Comparison of ENCODE assay signal across 8 cellular contexts in genomic region chr3:196624008-196624790, GRCh38. TPM values are rescaled to one million over a fixed set of nuclear protein-coding genes. Genes with fewer than 3 reads are reported as not detected.
DNase-seq lines count a peak whose midpoint lies in the region; ATAC-seq, FAIRE-seq and TF ChIP-seq lines count a peak whose summit lies in the region.

No MANE protein-coding gene starts in this region.

- H3K9ac ChIP-seq in GM12878 (ENCODE audit: control insufficient read depth, insufficient read depth, low read length) (peak overlapping the region; percentile 28; the same call in 1 of the 2 replicates), skeletal muscle tissue (ENCODE audit: low read depth in 1 of 3, low read length in 3 of 3) (no peak overlapping the region)

- H3K4me3 ChIP-seq in GM12878 (peak overlapping the region; percentile 23; the same call in 1 of the 2 replicates), skeletal muscle tissue (ENCODE audit: low read length in 3 of 3) (no peak overlapping the region), uterus (no peak overlapping the region), breast epithelium (no peak overlapping the region)

- SMC1A ChIA-PET in GM12878 (lab: Charles Lee; ENCODE audit: uncharacterized antibody, unreplicated experiment), result interaction anchor here (0.6 to 1.9 kb wide), 3 partner anchors 14 to 21 kb away, joined by 3 to 6 read pairs (median 5); no protein-coding TSS in a partner anchor

- H3K27ac ChIP-seq in GM12878 (ENCODE audit: control insufficient read depth, insufficient read depth) (peak overlapping the region; percentile 45), skeletal muscle tissue (ENCODE audit: low read depth, low read length) (peak overlapping the region; percentile 52), uterus (no peak overlapping the region), breast epithelium (peak overlapping the region in 1 of 2 donors; percentile 25)

- peak; percentile 76 for DNase-seq in Kasumi-1 (lab: John Stamatoyannopoulos, UW)
- DNase-seq in GM12878 (ENCODE audit: low read depth, low spot score), result no peak
- DNase-seq in uterus, result no peak
- DNase-seq in SHP77 treated with DMSO at 0.1 percent for 48 hours (lab: John Stamatoyannopoulos, UW), result no peak
- no peak for DNase-seq in breast epithelium (ENCODE audit: low spot score in 2 of 2)

- RAD21 ChIA-PET in GM12878 (lab: Charles Lee; ENCODE audit: unreplicated experiment), result no interaction called here

- TF ChIP-seq EP300 in GM12878 (IDR thresholded peaks at IDR 0.05; ENCODE audit: borderline replicate concordance in 1 of 2, control insufficient read depth in 1 of 2, low read depth in 2 of 2, low read length in 2 of 2), result peak; percentile 77 to 80

- no TSS peak for BruUV-seq in GM12878 (replicated peaks; lab: Mats Ljungman, UMichigan)

- CTCF ChIA-PET in GM12878 (lab: Yijun Ruan, JAX), result interaction anchor here (1.4 to 2.2 kb wide), 2 partner anchors 15 to 16 kb away, joined by 4 to 6 read pairs; partner anchors contain the start of gene NRROS

- POLR2A ChIA-PET in GM12878 (lab: Charles Lee), result interaction anchor here (0.6 to 1.2 kb wide), 2 partner anchors 14 to 18 kb away, joined by 3 to 6 read pairs; no protein-coding TSS in a partner anchor

- peak; percentile 90 for FAIRE-seq in GM12878 (lab: Jason Lieb, UNC)

- no peaks in the 10 kb centered on the region for H4K20me1 ChIP-seq in GM12878 (ENCODE audit: control insufficient read depth, insufficient read depth)

- no peaks in the 10 kb centered on the region for H3K27me3 ChIP-seq in GM12878 (replicated peaks in 1 of 2; ENCODE audit: control insufficient read depth in 2 of 2, insufficient read depth in 2 of 2, low read length in 1 of 2)
- H3K27me3 ChIP-seq in skeletal muscle tissue (ENCODE audit: control insufficient read depth in 3 of 3, insufficient read depth in 3 of 3, low read length in 3 of 3), result no peaks in the 10 kb centered on the region
- no peaks in the 10 kb centered on the region for H3K27me3 ChIP-seq in uterus
- H3K27me3 ChIP-seq in breast epithelium, result no peaks in the 10 kb centered on the region

- WGBS in GM12878 (ENCODE audit: insufficient coverage, insufficient replicate concordance, low lambda C conversion rate, missing lambda C conversion rate), result 23% methylated on average over 12 of the region's 12 CpGs

- H3K4me2 ChIP-seq in GM12878 (ENCODE audit: control insufficient read depth, insufficient read depth), result peak overlapping the region; percentile 70

- 0 out of 2 replicates have a peak, but pooled peaks have one; percentile 39 for TF ChIP-seq POLR2A in GM12878 (IDR thresholded peaks at IDR 0.05; ENCODE audit: low read depth, low read length)
- no peak for TF ChIP-seq POLR2A in uterus (IDR thresholded peaks at IDR 0.05)
- TF ChIP-seq POLR2A in breast epithelium (IDR thresholded peaks at IDR 0.05), result no peak

- H3K9me3 ChIP-seq in GM12878 (replicated peaks; ENCODE audit: control insufficient read depth, insufficient read depth, low read length), result no peaks in the 10 kb centered on the region
- no peaks in the 10 kb centered on the region for H3K9me3 ChIP-seq in skeletal muscle tissue (ENCODE audit: control insufficient read depth in 3 of 3, low read length in 3 of 3)
- H3K9me3 ChIP-seq in uterus, result no peaks in the 10 kb centered on the region
- no peaks in the 10 kb centered on the region for H3K9me3 ChIP-seq in breast epithelium

- TF ChIP-seq CTCF in GM12878 (IDR thresholded peaks at IDR 0.05 in 2 of 3, conservative IDR thresholded peaks at IDR 0.05 in 1 of 3; ENCODE audit: control insufficient read depth in 2 of 3, extremely low read depth in 1 of 3, insufficient read depth in 1 of 3, low read depth in 3 of 3, low read length in 3 of 3) (no peak), uterus (IDR thresholded peaks at IDR 0.05) (no peak), breast epithelium (IDR thresholded peaks at IDR 0.05) (no peak)

- peaks cover 24% of the 10 kb centered on the region for H3K4me1 ChIP-seq in GM12878 (ENCODE audit: control insufficient read depth, insufficient read depth, low read length)
- H3K4me1 ChIP-seq in skeletal muscle tissue (ENCODE audit: control insufficient read depth in 3 of 3, insufficient read depth in 3 of 3, low read length in 3 of 3), result peaks cover 3 to 5% (median 5%) of the 10 kb centered on the region in 3 donors
- no peaks in the 10 kb centered on the region for H3K4me1 ChIP-seq in uterus
- H3K4me1 ChIP-seq in breast epithelium, result no peaks in the 10 kb centered on the region

- no peak for TF ChIP-seq RAD21 in GM12878 (IDR thresholded peaks at IDR 0.05; ENCODE audit: insufficient read depth, low read depth, low read length)

- H3K36me3 ChIP-seq in GM12878 (ENCODE audit: control insufficient read depth in 2 of 2, insufficient read depth in 2 of 2, low read length in 1 of 2) (no peaks in the 10 kb centered on the region), skeletal muscle tissue (ENCODE audit: control insufficient read depth in 3 of 3, insufficient read depth in 3 of 3, low read length in 3 of 3) (no peaks in the 10 kb centered on the region), uterus (no peaks in the 10 kb centered on the region), breast epithelium (no peaks in the 10 kb centered on the region)

- in situ Hi-C loops in GM12878 (cut with MboI), result no loop called here

- no peaks in the 10 kb centered on the region for H3K79me2 ChIP-seq in GM12878 (ENCODE audit: control insufficient read depth, insufficient read depth, low read length)

- intact Hi-C loops in GM12878 (cut with micrococcal nuclease; ENCODE audit: unreplicated experiment), result no loop called here
- intact Hi-C loops in uterus (cut with DNase I; ENCODE audit: low total_unique reads), result no loop called here
- intact Hi-C loops in breast epithelium (cut with DNase I; ENCODE audit: low total_unique reads), result no loop called here

- ATAC-seq in GM18517 (IDR thresholded peaks at IDR 0.05; ENCODE audit: unreplicated experiment) (peak; percentile 68), GM12878 (peak; percentile 80), HG03469 (IDR thresholded peaks at IDR 0.05; ENCODE audit: unreplicated experiment) (no peak)

- H2AFZ ChIP-seq in GM12878 (ENCODE audit: control insufficient read depth, low read depth, low read length), result peak overlapping the region; percentile 74

RNA-seq across cellular contexts. Expression of gene NRROS, which starts 15.3 kb away (rescaled TPM):
- total RNA-seq in GM12878 (2013; cell fraction: nucleolus; rRNA removed), result 70.0 and 72.5 TPM in 2 replicates
- total RNA-seq in GM12878 (2014; rRNA removed), result 18.5 and 24.1 TPM in 2 replicates
- 5.4 and 6.8 TPM in 2 replicates for total RNA-seq in GM12878 (2014; rRNA removed; fragmentation: Illumina TruSeq; extraction: Trizol)
- 42.2 and 44.0 TPM in 2 replicates for total RNA-seq in GM12878 (2021)
- polyA plus RNA-seq in GM12878 (2011; ENCODE audit: low read depth), result 10.4 TPM
- 4.2 and 14.0 TPM in 2 replicates for polyA plus RNA-seq in GM12878 (2011; rRNA removed)
- polyA plus RNA-seq in GM12878 (2011; cell fraction: cytosol; rRNA removed), result 12.0 and 13.3 TPM in 2 replicates
- polyA plus RNA-seq in GM12878 (2011; cell fraction: nucleus; rRNA removed), result 33.2 and 39.5 TPM in 2 replicates
- 23.8 and 29.3 TPM in 2 replicates for polyA plus RNA-seq in GM12878 (2012)
- polyA plus RNA-seq in GM12878 (2014; fragmentation: Illumina TruSeq; extraction: Trizol), result 5.1 and 12.8 TPM in 2 replicates
- polyA plus RNA-seq in GM12878 (2014; fragmentation: Nextera tagmentation; extraction: Ambion mirVana), result under 1 TPM; 0.35 TPM
- polyA plus RNA-seq in GM12878 (2014; rRNA removed), result 25.2 and 26.8 TPM in 2 replicates
- polyA plus RNA-seq in GM12878 (2016; fragmentation: Nextera tagmentation; extraction: Ambion mirVana), result 10 to 100 TPM in 1 of 2 experiments, 1 to 10 TPM in 1; 7.8 to 12.4 TPM
- polyA minus RNA-seq in GM12878 (2011; rRNA and poly(A)+ RNA removed), result 13.3 and 21.8 TPM in 2 replicates
- 6.9 and 9.0 TPM in 2 replicates for polyA minus RNA-seq in GM12878 (2011; cell fraction: cytosol; rRNA and poly(A)+ RNA removed)
- polyA minus RNA-seq in GM12878 (2011; cell fraction: nucleus; rRNA and poly(A)+ RNA removed), result 9.7 and 20.3 TPM in 2 replicates
- 1.6 TPM for total RNA-seq in skeletal muscle tissue
- total RNA-seq in uterus, result 10 to 100 TPM in 1 of 4 donors, 1 to 10 TPM in 3; 6.5 to 36.8 (median 7.6) TPM
- 10 to 100 TPM in 1 of 3 donors, 1 to 10 TPM in 2; 3.2 to 13.9 (median 4.3) TPM for total RNA-seq in breast epithelium

RNA-seq across cellular contexts. Expression of gene FBXO45, which starts 55.7 kb away (rescaled TPM):
- 10.8 and 11.8 TPM in 2 replicates for total RNA-seq in GM12878 (2013; cell fraction: nucleolus; rRNA removed)
- total RNA-seq in GM12878 (2014; rRNA removed), result 12.6 and 16.1 TPM in 2 replicates
- 17.3 and 17.5 TPM in 2 replicates for total RNA-seq in GM12878 (2014; rRNA removed; fragmentation: Illumina TruSeq; extraction: Trizol)
- total RNA-seq in GM12878 (2021), result 14.5 and 15.0 TPM in 2 replicates
- polyA plus RNA-seq in GM12878 (2011; ENCODE audit: low read depth), result 6.1 TPM
- 16.0 and 25.2 TPM in 2 replicates for polyA plus RNA-seq in GM12878 (2011; rRNA removed)
- 4.5 and 5.1 TPM in 2 replicates for polyA plus RNA-seq in GM12878 (2011; cell fraction: cytosol; rRNA removed)
- polyA plus RNA-seq in GM12878 (2011; cell fraction: nucleus; rRNA removed), result 2.9 and 3.8 TPM in 2 replicates
- polyA plus RNA-seq in GM12878 (2012), result 8.4 and 8.9 TPM in 2 replicates
- 16.6 and 19.8 TPM in 2 replicates for polyA plus RNA-seq in GM12878 (2014; fragmentation: Illumina TruSeq; extraction: Trizol)
- polyA plus RNA-seq in GM12878 (2014; fragmentation: Nextera tagmentation; extraction: Ambion mirVana), result 10 to 100 TPM in 1 of 2 experiments, 1 to 10 TPM in 1; 7.5 to 10.0 TPM
- polyA plus RNA-seq in GM12878 (2014; rRNA removed), result 9.3 and 11.0 TPM in 2 replicates
- 1 to 10 TPM; 4.0 TPM for polyA plus RNA-seq in GM12878 (2016; fragmentation: Nextera tagmentation; extraction: Ambion mirVana)
- polyA minus RNA-seq in GM12878 (2011; rRNA and poly(A)+ RNA removed), result 7.7 and 8.3 TPM in 2 replicates
- 3.6 and 4.4 TPM in 2 replicates for polyA minus RNA-seq in GM12878 (2011; cell fraction: cytosol; rRNA and poly(A)+ RNA removed)
- polyA minus RNA-seq in GM12878 (2011; cell fraction: nucleus; rRNA and poly(A)+ RNA removed), result 1.2 and 2.4 TPM in 2 replicates
- 11.5 TPM for total RNA-seq in skeletal muscle tissue
- total RNA-seq in uterus, result 10 to 100 TPM in 1 of 4 donors, 1 to 10 TPM in 3; 5.0 to 25.2 (median 8.9) TPM
- total RNA-seq in breast epithelium, result 1 to 10 TPM; 5.6 to 7.6 (median 7.5) TPM

RNA-seq across cellular contexts. Expression of gene WDR53, which starts 55.8 kb away (rescaled TPM):
- total RNA-seq in GM12878 (2013; cell fraction: nucleolus; rRNA removed), result 6.2 and 6.4 TPM in 2 replicates
- total RNA-seq in GM12878 (2014; rRNA removed) (8.9 and 10.4 TPM in 2 replicates), GM12878 (2014; rRNA removed; fragmentation: Illumina TruSeq; extraction: Trizol) (14.5 and 15.8 TPM in 2 replicates), GM12878 (2021) (11.5 and 16.0 TPM in 2 replicates), skeletal muscle tissue (6.8 TPM), uterus (10 to 100 TPM in 1 of 4 donors, 1 to 10 TPM in 2, under 1 TPM in 1; 0.26 to 10.6 (median 8.8) TPM), breast epithelium (1 to 10 TPM; 4.9 to 8.2 (median 6.1) TPM)
- polyA plus RNA-seq in GM12878 (2011; ENCODE audit: low read depth), result 9.7 TPM
- polyA plus RNA-seq in GM12878 (2011; rRNA removed) (7.7 and 14.0 TPM in 2 replicates), GM12878 (2014; fragmentation: Illumina TruSeq; extraction: Trizol) (16.9 and 26.7 TPM in 2 replicates), GM12878 (2014; fragmentation: Nextera tagmentation; extraction: Ambion mirVana) (10 to 100 TPM; 17.4 to 18.4 TPM), GM12878 (2014; rRNA removed) (12.7 and 14.2 TPM in 2 replicates), GM12878 (2016; fragmentation: Nextera tagmentation; extraction: Ambion mirVana) (10 to 100 TPM; 18.9 to 20.3 TPM)
- polyA plus RNA-seq in GM12878 (2011; cell fraction: cytosol; rRNA removed), result 5.0 and 5.5 TPM in 2 replicates
- polyA plus RNA-seq in GM12878 (2011; cell fraction: nucleus; rRNA removed), result 4.1 and 6.7 TPM in 2 replicates
- polyA plus RNA-seq in GM12878 (2012), result 7.8 and 11.0 TPM in 2 replicates
- polyA minus RNA-seq in GM12878 (2011; rRNA and poly(A)+ RNA removed), result 5.7 and 7.4 TPM in 2 replicates
- polyA minus RNA-seq in GM12878 (2011; cell fraction: cytosol; rRNA and poly(A)+ RNA removed), result 1.6 and 3.1 TPM in 2 replicates
- polyA minus RNA-seq in GM12878 (2011; cell fraction: nucleus; rRNA and poly(A)+ RNA removed), result 1.8 and 1.9 TPM in 2 replicates

Comparison
In these comparisons a context has a peak if more than half of its experiments do, and no peak if none do; other contexts are left out.
1. DNase-seq: peak in Kasumi-1 (2 of 2); none in GM12878 (single experiment), uterus (0 of 2), SHP77 treated with DMSO at 0.1 percent for 48 hours (single experiment) and breast epithelium (0 of 2).
2. H3K27ac ChIP-seq: peak in GM12878 (single experiment) and skeletal muscle tissue (single experiment); none in uterus (0 of 2).